ENCODE assay signal across 1 cellular context in the genomic region with DNA sequence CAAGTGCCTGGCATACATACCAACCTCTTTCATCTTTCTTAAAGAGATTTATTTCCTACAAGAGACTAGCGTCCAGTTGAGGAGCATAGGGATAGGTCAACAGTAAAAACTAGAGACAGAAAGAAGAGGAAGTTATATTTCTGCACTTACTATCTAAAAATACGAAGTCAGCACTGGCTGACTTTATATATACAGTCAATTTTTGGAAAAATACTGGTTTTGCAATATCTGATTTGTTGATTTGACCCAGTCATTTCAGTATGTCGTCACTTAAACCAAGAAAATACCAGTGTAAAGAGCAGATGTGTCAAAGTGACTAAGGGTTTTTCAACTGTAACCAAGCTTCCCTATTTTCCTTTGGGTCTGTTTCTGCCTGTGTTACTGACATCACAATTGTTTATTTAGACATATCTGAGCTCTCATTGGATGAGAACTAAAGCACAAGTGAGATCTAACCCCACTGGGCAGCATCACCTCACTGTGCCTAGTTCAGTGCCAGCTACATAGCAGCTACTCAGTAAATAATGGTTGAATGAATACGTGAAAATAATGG.
TF ChIP-seq lines count a peak whose summit lies in the region.

No MANE protein-coding gene starts in this region.

TF ChIP-seq in SK-N-SH treated with all-trans-retinoic acid at 6 μM for 48 hours, 23 proteins besides CTCF, POLR2A, EP300 and RAD21 (continued from another document):
- TF ChIP-seq, protein P1, sequence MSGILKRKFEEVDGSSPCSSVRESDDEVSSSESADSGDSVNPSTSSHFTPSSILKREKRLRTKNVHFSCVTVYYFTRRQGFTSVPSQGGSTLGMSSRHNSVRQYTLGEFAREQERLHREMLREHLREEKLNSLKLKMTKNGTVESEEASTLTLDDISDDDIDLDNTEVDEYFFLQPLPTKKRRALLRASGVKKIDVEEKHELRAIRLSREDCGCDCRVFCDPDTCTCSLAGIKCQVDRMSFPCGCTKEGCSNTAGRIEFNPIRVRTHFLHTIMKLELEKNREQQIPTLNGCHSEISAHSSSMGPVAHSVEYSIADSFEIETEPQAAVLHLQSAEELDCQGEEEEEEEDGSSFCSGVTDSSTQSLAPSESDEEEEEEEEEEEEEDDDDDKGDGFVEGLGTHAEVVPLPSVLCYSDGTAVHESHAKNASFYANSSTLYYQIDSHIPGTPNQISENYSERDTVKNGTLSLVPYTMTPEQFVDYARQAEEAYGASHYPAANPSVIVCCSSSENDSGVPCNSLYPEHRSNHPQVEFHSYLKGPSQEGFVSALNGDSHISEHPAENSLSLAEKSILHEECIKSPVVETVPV (CRISPR knock-in tag; IDR thresholded peaks at IDR 0.05) = no peak
- TF ChIP-seq ZFP30 (CRISPR knock-in tag; IDR thresholded peaks at IDR 0.05) (no peak), ZNF70 (CRISPR knock-in tag; IDR thresholded peaks at IDR 0.05) (no peak), PPARA (CRISPR knock-in tag; IDR thresholded peaks at IDR 0.05; ENCODE audit: borderline replicate concordance) (no peak), ISL1 (CRISPR knock-in tag; IDR thresholded peaks at IDR 0.05) (no peak), SNAI2 (CRISPR knock-in tag; IDR thresholded peaks at IDR 0.05) (no peak)
